25 cellular contexts compared by ENCODE assay signal in genomic region chr2:215031330-215031729, GRCh38.
"Had no signal": no experiment of that assay in that cellular context is flagged by ENCODE, and none has a peak within 500 bp of the region (broad histone marks: within the 10 kb centered on the region; RNA-seq: fewer than 3 reads in every experiment).

No MANE protein-coding gene starts in this region.

- H3K4me1 ChIP-seq: esophagus squamous epithelium, right lobe of liver, testis, transverse colon had no signal

- ATAC-seq: left colon; naive thymus-derived CD4-positive, alpha-beta T cell; right lobe of liver; stimulated activated naive CD8-positive, alpha-beta T cell treated with anti-CD3 and anti-CD28 coated beads, Interleukin-15, Interleukin-2, amounts not matched to agents 100 U/mL and 50 U/mL, for 24 hours had no signal

- DNase-seq: activated CD4-positive, alpha-beta T cell treated with anti-CD3 and anti-CD28 coated beads for 4 hours; activated CD4-positive, alpha-beta T cell treated with anti-CD3 and anti-CD28 coated beads, Interleukin-2, amount 50 U/mL, for 4 hours; activated effector memory CD4-positive, alpha-beta T cell treated with Interleukin-2 at 50 U/mL for 16 hours; activated naive CD4-positive, alpha-beta T cell treated with Interleukin-2 at 50 U/mL for 16 hours; activated T-cell treated with anti-CD3 and anti-CD28 coated beads for 4 hours; aorta; endodermal cell; esophagus squamous epithelium; foreskin fibroblast; head of caudate nucleus; hippocampal formation; kidney; left colon; midbrain; naive thymus-derived CD4-positive, alpha-beta T cell; ovary; right lobe of liver; stimulated activated CD4-positive, alpha-beta T cell treated with anti-CD3 and anti-CD28 coated beads, Interleukin-12 subunit alpha, Interleukin-12 subunit beta, amount 100 ng/mL, for 4 hours; stimulated activated CD4-positive, alpha-beta T cell treated with anti-CD3 and anti-CD28 coated beads, Interleukin-4, amount 100 ng/mL, for 1 hour; stimulated activated naive CD8-positive, alpha-beta T cell treated with anti-CD3 and anti-CD28 coated beads, Interleukin-15, Interleukin-2, amounts not matched to agents 100 U/mL and 50 U/mL, for 24 hours; testis; transverse colon had no signal

- H3K9me3 ChIP-seq: esophagus squamous epithelium, ovary, right lobe of liver, testis, transverse colon had no signal

- H3K36me3 ChIP-seq: cardiac muscle cell, esophagus squamous epithelium, ovary, right lobe of liver, transverse colon had no signal

- H3K27ac ChIP-seq: cardiac muscle cell, epithelial cell of prostate, esophagus squamous epithelium, ovary, right lobe of liver, skin epidermis, testis, transverse colon had no signal

- H3K4me3 ChIP-seq: cardiac muscle cell, esophagus squamous epithelium, ovary, right lobe of liver, skin epidermis, testis, transverse colon had no signal

- H3K27me3 ChIP-seq: cardiac muscle cell, esophagus squamous epithelium, ovary, right lobe of liver, testis, transverse colon had no signal
